13 cellular contexts compared by ENCODE assay signal in the genomic region with DNA sequence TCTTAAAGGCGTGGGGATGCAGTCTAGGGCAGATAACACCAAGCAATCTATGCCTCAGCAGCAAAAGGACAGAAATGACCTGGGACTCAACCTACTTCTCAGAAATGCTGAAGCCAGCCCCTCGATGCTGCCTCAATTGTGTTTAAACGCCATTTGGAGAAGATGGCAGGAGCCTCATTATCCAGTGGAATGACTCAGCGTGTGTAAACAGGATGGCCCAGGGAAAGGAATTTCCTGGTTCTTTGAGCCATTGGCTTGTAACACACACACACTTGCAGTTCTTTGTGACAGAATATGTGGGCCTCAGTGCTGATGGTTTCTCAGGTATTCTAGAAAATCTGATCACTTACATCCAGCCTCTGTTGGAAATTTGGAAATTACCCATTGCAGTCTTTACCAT.
DNase-seq lines count a peak whose midpoint lies in the region; ATAC-seq and TF ChIP-seq lines count a peak whose summit lies in the region.
"Had no signal": no experiment of that assay in that cellular context is flagged by ENCODE, and none has a peak within 500 bp of the region (broad histone marks: within the 10 kb centered on the region; RNA-seq: fewer than 3 reads in every experiment).

No MANE protein-coding gene starts in this region.

- H4K20me1 ChIP-seq in PC-9 (ENCODE audit: insufficient read depth), result no peaks in the 10 kb centered on the region

- in situ Hi-C loops in ACHN (cut with HindIII; ENCODE audit: low pct_ligation_motif_present, low pct_unique_long_range_greater_than_20kb, low sequenced_read_pairs), result no loop called here

- H3K27ac ChIP-seq in PC-9, result no peak overlapping the region
- H3K27ac ChIP-seq: tibial nerve had no signal

- TF ChIP-seq CTCF in HFF-Myc (IDR thresholded peaks at IDR 0.05; ENCODE audit: low read depth, low read length, missing control alignments), result no peak
- no peak for TF ChIP-seq CTCF in PC-9 (conservative IDR thresholded peaks at IDR 0.05)

- H3K4me2 ChIP-seq in PC-9, result no peak overlapping the region

- DNase-seq in ACHN (peak; percentile 65), HFF-Myc (ENCODE audit: extremely low read depth, low read depth) (peak; percentile 10), astrocyte of the hippocampus (ENCODE audit: low read depth, low spot score) (peak; percentile 64), kidney glomerular epithelial cell (lab: John Stamatoyannopoulos, UW) (peak; percentile 1), PC-9 (no peak), NCI-H1417 treated with DMSO at 0.1 percent for 48 hours (lab: John Stamatoyannopoulos, UW) (no peak)
- DNase-seq: activated CD8-positive, alpha-beta memory T cell treated with anti-CD3 and anti-CD28 coated beads, Interleukin-2, amount 50 U/mL, for 48 hours; amygdala; naive B cell; NCI-H2029 had no signal

- no peaks in the 10 kb centered on the region for H3K36me3 ChIP-seq in PC-9 (ENCODE audit: low read depth)
- H3K36me3 ChIP-seq: tibial nerve had no signal

- BruUV-seq in PC-9 (replicated peaks; lab: Mats Ljungman, UMichigan), result no TSS peak

- H3K79me2 ChIP-seq in PC-9 (ENCODE audit: low read depth), result no peaks in the 10 kb centered on the region

- ATAC-seq in HG03159 (IDR thresholded peaks at IDR 0.05; ENCODE audit: unreplicated experiment) (no peak), GM21576 (IDR thresholded peaks at IDR 0.05; ENCODE audit: unreplicated experiment) (no peak)

- no peaks in the 10 kb centered on the region for H3F3A ChIP-seq in PC-9 (ENCODE audit: insufficient read depth, low read depth)

- no peaks in the 10 kb centered on the region for H3K9me3 ChIP-seq in PC-9 (ENCODE audit: insufficient read depth, low read depth)
- H3K9me3 ChIP-seq: tibial nerve had no signal

- H3K9me2 ChIP-seq in PC-9 (ENCODE audit: insufficient read depth), result 0 out of 2 replicates have a peak, but pooled peaks cover 3% of the 10 kb centered on the region

- H2AFZ ChIP-seq in PC-9, result no peak overlapping the region

- POLR2A ChIA-PET in PC-9 (lab: Charles Lee; ENCODE audit: unreplicated experiment), result no interaction called here

- no peak overlapping the region for H3K4me3 ChIP-seq in HFF-Myc (replicated peaks; ENCODE audit: low read depth, low read length)
- no peak overlapping the region for H3K4me3 ChIP-seq in PC-9
- H3K4me3 ChIP-seq: tibial nerve had no signal

- intact Hi-C loops in PC-9 (cut with micrococcal nuclease; ENCODE audit: unreplicated experiment), result no loop called here

- H3K4me1 ChIP-seq in PC-9 (replicated peaks; ENCODE audit: insufficient read depth), result no peaks in the 10 kb centered on the region

- peaks cover 97% of the 10 kb centered on the region for H3K27me3 ChIP-seq in PC-9 (ENCODE audit: insufficient read depth, low read depth)
- H3K27me3 ChIP-seq: tibial nerve had no signal

- CTCF ChIA-PET in PC-9 (lab: Charles Lee), result no interaction called here

Comparison
In these comparisons a context has a peak if more than half of its experiments do, and no peak if none do; other contexts are left out.
1. DNase-seq: peak in ACHN (single experiment), HFF-Myc (single experiment), astrocyte of the hippocampus (single experiment) and kidney glomerular epithelial cell (single experiment); none in PC-9 (0 of 2) and NCI-H1417 treated with DMSO at 0.1 percent for 48 hours (single experiment).